Comparison of ENCODE assay signal across 9 cellular contexts in genomic region chr14:88323086-88323519, GRCh38.
DNase-seq lines count a peak whose midpoint lies in the region; ATAC-seq, FAIRE-seq and TF ChIP-seq lines count a peak whose summit lies in the region.
"Had no signal": no experiment of that assay in that cellular context is flagged by ENCODE, and none has a peak within 500 bp of the region (broad histone marks: within the 10 kb centered on the region; RNA-seq: fewer than 3 reads in every experiment).

TSS of gene KCNK10 (minus strand) at chr14:88323269. CDS start at chr14:88322798, 471 bp downstream.

- H2AFZ ChIP-seq in parathyroid adenoma: no peak within 1 kb of the TSS

- peak within 1 kb of the TSS; percentile 22 for H3K4me3 ChIP-seq in HL-60 (replicated peaks; ENCODE audit: insufficient read depth, low read length)
- peak within 1 kb of the TSS; percentile 27 for H3K4me3 ChIP-seq in parathyroid adenoma (ENCODE audit: low read depth, low read length)

- no peak for TF ChIP-seq CTCF in HL-60 (IDR thresholded peaks at IDR 0.05; ENCODE audit: insufficient read depth, low read length)
- TF ChIP-seq CTCF in parathyroid adenoma (IDR thresholded peaks at IDR 0.05): no peak

- H3K36me3 ChIP-seq in parathyroid adenoma (ENCODE audit: control insufficient read depth, insufficient read depth, low read length): no peaks in the 10 kb centered on the region
- H3K36me3 ChIP-seq: neutrophil had no signal

- no peak within 1 kb of the TSS for H3K9ac ChIP-seq in parathyroid adenoma

- H3K79me2 ChIP-seq in parathyroid adenoma: no peaks in the 10 kb centered on the region

- no peak for FAIRE-seq in GM19239 (lab: Jason Lieb, UNC)

- H3K9me3 ChIP-seq in parathyroid adenoma (ENCODE audit: control insufficient read depth, low read length): no peaks in the 10 kb centered on the region
- H3K9me3 ChIP-seq: neutrophil had no signal

- no peaks in the 10 kb centered on the region for H3K4me1 ChIP-seq in parathyroid adenoma

- H3K27ac ChIP-seq in HL-60 (replicated peaks) (no peak within 1 kb of the TSS), parathyroid adenoma (no peak within 1 kb of the TSS)
- H3K27ac ChIP-seq: neutrophil had no signal

- H3K4me2 ChIP-seq in parathyroid adenoma (ENCODE audit: low read length): peak within 1 kb of the TSS; percentile 42

- ATAC-seq in GM19463 (IDR thresholded peaks at IDR 0.05; ENCODE audit: unreplicated experiment): peak; percentile 24

- H3K27me3 ChIP-seq in HL-60 (ENCODE audit: insufficient read depth, poor library complexity, severe bottlenecking) (peaks cover 61% of the 10 kb centered on the region), parathyroid adenoma (ENCODE audit: control insufficient read depth, insufficient read depth, low read length) (no peaks in the 10 kb centered on the region)

- DNase-seq in DMS79 treated with DMSO at 0.1 percent for 48 hours (lab: John Stamatoyannopoulos, UW): peak; percentile 60
- DNase-seq in HL-60 (ENCODE audit: low read depth in 1 of 2, low spot score in 1 of 2): no peak
- DNase-seq in ecto neural progenitor cell (ENCODE audit: low spot score): peak; percentile 65
- no peak for DNase-seq in hepatic stellate cell (ENCODE audit: low spot score)
- no peak for DNase-seq in stimulated activated CD4-positive, alpha-beta T cell treated with anti-CD3 and anti-CD28 coated beads, Interleukin-4, amount 100 ng/mL, for 1 hour
- no peak for DNase-seq in GM19239 (ENCODE audit: insufficient read length, low spot score)

Comparison
In these comparisons a context has a peak if more than half of its experiments do, and no peak if none do; other contexts are left out.
1. DNase-seq: peak in DMS79 treated with DMSO at 0.1 percent for 48 hours (single experiment) and ecto neural progenitor cell (single experiment); none in HL-60 (0 of 2), hepatic stellate cell (single experiment), stimulated activated CD4-positive, alpha-beta T cell treated with anti-CD3 and anti-CD28 coated beads, Interleukin-4, amount 100 ng/mL, for 1 hour (single experiment) and GM19239 (single experiment).